In the genomic region with DNA sequence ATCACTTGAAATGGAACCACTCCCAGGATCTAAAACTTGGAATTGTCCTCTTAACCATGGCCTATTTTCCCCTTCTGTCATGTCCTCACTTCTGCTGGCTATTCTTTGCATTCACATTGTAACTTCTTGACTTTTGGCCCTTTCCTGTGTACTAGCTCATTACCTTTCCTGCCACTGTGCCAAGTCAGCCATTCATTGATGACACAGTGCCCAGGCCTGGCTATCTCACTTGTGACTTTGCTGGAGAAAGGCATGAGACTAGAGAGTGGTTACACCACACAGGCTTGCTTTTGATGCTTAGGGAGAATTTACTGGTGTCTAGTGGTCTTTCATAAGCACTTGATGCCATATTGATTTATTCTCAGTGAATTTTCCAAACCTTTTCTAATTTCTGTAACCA, we compare ENCODE assay signal across 19 cellular contexts.
A peak's percentile ranks its signal among the peaks of the same experiment; 100 is the strongest.
DNase-seq lines count a peak whose midpoint lies in the region; ATAC-seq, FAIRE-seq and TF ChIP-seq lines count a peak whose summit lies in the region.
"Had no signal": no experiment of that assay in that cellular context is flagged by ENCODE, and none has a peak within 500 bp of the region (broad histone marks: within the 10 kb centered on the region; RNA-seq: fewer than 3 reads in every experiment).

No MANE protein-coding gene starts in this region.

- H2BK120ac ChIP-seq in mesenchymal stem cell (ENCODE audit: low read depth, low read length): no peak overlapping the region

- H3K9me3 ChIP-seq in mesenchymal stem cell (ENCODE audit: control insufficient read depth, low read length): peaks cover 5% of the 10 kb centered on the region
- no peaks in the 10 kb centered on the region for H3K9me3 ChIP-seq in uterus
- no peaks in the 10 kb centered on the region for H3K9me3 ChIP-seq in upper lobe of right lung
- no peaks in the 10 kb centered on the region for H3K9me3 ChIP-seq in psoas muscle
- H3K9me3 ChIP-seq: BLaER1 treated with 17β-estradiol and CSF1 and Interleukin-3, amounts not matched to agents 10 nM and 100 nM; HAP-1 had no signal

- peak overlapping the region; percentile 96 for H2AK5ac ChIP-seq in mesenchymal stem cell (ENCODE audit: low read length, severe bottlenecking)

- ATAC-seq in WTC11 (no peak), upper lobe of right lung (no peak), psoas muscle (no peak)
- ATAC-seq: CD8-positive, alpha-beta T cell; GM12878 had no signal

- H2BK15ac ChIP-seq in mesenchymal stem cell (ENCODE audit: low read depth, poor library complexity, severe bottlenecking): no peak overlapping the region

- H3K18ac ChIP-seq in mesenchymal stem cell (ENCODE audit: low read depth in 1 of 2, low read length in 2 of 2): no peak overlapping the region

- no peaks in the 10 kb centered on the region for H3K36me3 ChIP-seq in mesenchymal stem cell (ENCODE audit: control insufficient read depth in 1 of 2, insufficient read depth in 2 of 2, low read depth in 1 of 2, low read length in 2 of 2)
- no peaks in the 10 kb centered on the region for H3K36me3 ChIP-seq in uterus
- no peaks in the 10 kb centered on the region for H3K36me3 ChIP-seq in upper lobe of right lung
- no peaks in the 10 kb centered on the region for H3K36me3 ChIP-seq in psoas muscle (ENCODE audit: insufficient read depth in 1 of 2, low read depth in 1 of 2)
- H3K36me3 ChIP-seq: BLaER1 treated with 17β-estradiol and CSF1 and Interleukin-3, amounts not matched to agents 10 nM and 100 nM; HAP-1 had no signal

- H3K9me3 Mint-ChIP-seq in WTC11: no peaks in the 10 kb centered on the region
- H3K9me3 Mint-ChIP-seq: CD8-positive, alpha-beta T cell had no signal

- no peak overlapping the region for H4K8ac ChIP-seq in mesenchymal stem cell (ENCODE audit: low read length)

- no peak overlapping the region for H3K14ac ChIP-seq in mesenchymal stem cell (ENCODE audit: low read length in 2 of 2)

- H3K4me3 Mint-ChIP-seq in WTC11: no peak overlapping the region
- H3K4me3 Mint-ChIP-seq: B cell; CD8-positive, alpha-beta T cell had no signal

- in situ Hi-C loops in Caki2 (cut with HindIII; ENCODE audit: low pct_unique_long_range_greater_than_20kb, low sequenced_read_pairs): no loop called here

- no peaks in the 10 kb centered on the region for H3K4me1 Mint-ChIP-seq in WTC11

- no peak overlapping the region for H3K27ac ChIP-seq in mesenchymal stem cell (ENCODE audit: low read length, poor library complexity, severe bottlenecking)
- H3K27ac ChIP-seq in uterus: peak overlapping the region; percentile 85 to 96
- no peak overlapping the region for H3K27ac ChIP-seq in upper lobe of right lung
- H3K27ac ChIP-seq in psoas muscle: no peak overlapping the region
- H3K27ac ChIP-seq: GM23248 had no signal

- H2BK12ac ChIP-seq in mesenchymal stem cell (ENCODE audit: low read length in 2 of 2): peak overlapping the region in 1 of 2 experiments; percentile 65

- no peak overlapping the region for H3K9ac ChIP-seq in mesenchymal stem cell (ENCODE audit: low read length)
- H3K9ac ChIP-seq: BLaER1 treated with 17β-estradiol and CSF1 and Interleukin-3, amounts not matched to agents 10 nM and 100 nM; GM23248 had no signal

- H3K4me1 ChIP-seq in mesenchymal stem cell (ENCODE audit: control insufficient read depth, insufficient read depth, low read depth, low read length) (peaks cover 10% of the 10 kb centered on the region), uterus (peaks cover 0 to 9% of the 10 kb centered on the region in 2 donors), upper lobe of right lung (peaks cover 16% of the 10 kb centered on the region), psoas muscle (peaks cover 9% of the 10 kb centered on the region)
- H3K4me1 ChIP-seq: HAP-1 had no signal

- H3K4me3 ChIP-seq in mesenchymal stem cell (ENCODE audit: insufficient read depth in 1 of 2, low read depth in 1 of 2, low read length in 2 of 2) (no peak overlapping the region), uterus (no peak overlapping the region), upper lobe of right lung (no peak overlapping the region), psoas muscle (no peak overlapping the region)
- H3K4me3 ChIP-seq: BLaER1 treated with 17β-estradiol and CSF1 and Interleukin-3, amounts not matched to agents 10 nM and 100 nM; GM12878; GM23248; HAP-1 had no signal

- no peaks in the 10 kb centered on the region for H3K79me1 ChIP-seq in mesenchymal stem cell (replicated peaks; ENCODE audit: low read length, poor library complexity, severe bottlenecking)

- DNase-seq in Caki2 (ENCODE audit: low read depth): peak; percentile 16
- peak; percentile 40 for DNase-seq in RCC 7860 (ENCODE audit: low spot score)
- DNase-seq in mesenchymal stem cell: no peak
- no peak for DNase-seq in uterus
- no peak for DNase-seq in WTC11 (ENCODE audit: low spot score)
- no peak for DNase-seq in upper lobe of right lung
- DNase-seq in psoas muscle: no peak
- DNase-seq: 8988T; CD8-positive, alpha-beta T cell; DMS 273 treated with DMSO at 0.1 percent for 48 hours; DMS53; DND-41; EL; GM23248 had no signal

- intact Hi-C loops in uterus (cut with DNase I; ENCODE audit: low total_unique reads): no loop called here
- intact Hi-C loops in upper lobe of right lung (cut with DNase I): no loop called here
- intact Hi-C loops in psoas muscle (cut with DNase I): no loop called here

- POLR2A ChIA-PET in WTC11 (lab: Charles Lee): no interaction called here

- no peak overlapping the region for H3K27ac Mint-ChIP-seq in WTC11
- H3K27ac Mint-ChIP-seq: B cell; CD8-positive, alpha-beta T cell had no signal

- H3K36me3 Mint-ChIP-seq in WTC11: no peaks in the 10 kb centered on the region
- H3K36me3 Mint-ChIP-seq: CD8-positive, alpha-beta T cell had no signal

- CTCF ChIA-PET in WTC11 (lab: Charles Lee): no interaction called here

- no peak overlapping the region for H3K23ac ChIP-seq in mesenchymal stem cell (ENCODE audit: low read length in 2 of 2)

- no peak for TF ChIP-seq CTCF in uterus (IDR thresholded peaks at IDR 0.05)
- no peak for TF ChIP-seq CTCF in WTC11 (IDR thresholded peaks at IDR 0.05)
- TF ChIP-seq CTCF in upper lobe of right lung (IDR thresholded peaks at IDR 0.05): no peak
- TF ChIP-seq CTCF in psoas muscle (IDR thresholded peaks at IDR 0.05): no peak

- TF ChIP-seq POLR2A in uterus (IDR thresholded peaks at IDR 0.05): no peak

- no peak overlapping the region for H3K4ac ChIP-seq in mesenchymal stem cell (ENCODE audit: low read depth in 1 of 2, low read length in 2 of 2)

- peak; percentile 48 for FAIRE-seq in RCC 7860 (lab: Jason Lieb, UNC)
- FAIRE-seq: GM12878, GM19239 had no signal

- H3K27me3 ChIP-seq in mesenchymal stem cell (ENCODE audit: control insufficient read depth in 1 of 2, insufficient read depth in 1 of 2, low read length in 2 of 2) (no peaks in the 10 kb centered on the region), uterus (no peaks in the 10 kb centered on the region), upper lobe of right lung (no peaks in the 10 kb centered on the region), psoas muscle (ENCODE audit: insufficient read depth in 3 of 3, low read length in 2 of 3) (no peaks in the 10 kb centered on the region)
- H3K27me3 ChIP-seq: BLaER1 treated with 17β-estradiol and CSF1 and Interleukin-3, amounts not matched to agents 10 nM and 100 nM had no signal

- H3K4me2 ChIP-seq in mesenchymal stem cell (ENCODE audit: low read length, poor library complexity, severe bottlenecking): no peak overlapping the region

- no peak overlapping the region for H2AFZ ChIP-seq in mesenchymal stem cell (ENCODE audit: low read depth, low read length)
- H2AFZ ChIP-seq: GM23248 had no signal

- H4K91ac ChIP-seq in mesenchymal stem cell (ENCODE audit: low read length): no peak overlapping the region

- no peaks in the 10 kb centered on the region for H3K27me3 Mint-ChIP-seq in WTC11 (ENCODE audit: low read depth)

- H2BK5ac ChIP-seq in mesenchymal stem cell (ENCODE audit: low read depth, low read length, poor library complexity, severe bottlenecking): no peak overlapping the region

TF ChIP-seq in WTC11, 78 proteins besides CTCF, POLR2A, EP300 and RAD21:
- TF ChIP-seq, protein P1, sequence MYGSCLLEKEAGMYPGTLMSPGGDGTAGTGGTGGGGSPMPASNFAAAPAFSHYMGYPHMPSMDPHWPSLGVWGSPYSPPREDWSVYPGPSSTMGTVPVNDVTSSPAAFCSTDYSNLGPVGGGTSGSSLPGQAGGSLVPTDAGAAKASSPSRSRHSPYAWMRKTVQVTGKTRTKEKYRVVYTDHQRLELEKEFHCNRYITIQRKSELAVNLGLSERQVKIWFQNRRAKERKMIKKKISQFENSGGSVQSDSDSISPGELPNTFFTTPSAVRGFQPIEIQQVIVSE (CRISPR knock-in tag; IDR thresholded peaks at IDR 0.05; ENCODE audit: borderline replicate concordance): no peak
- TF ChIP-seq NR1H2 (CRISPR knock-in tag; IDR thresholded peaks at IDR 0.05) (no peak), RORB (CRISPR knock-in tag; IDR thresholded peaks at IDR 0.05) (no peak), SMAD3 (CRISPR knock-in tag; IDR thresholded peaks at IDR 0.05; ENCODE audit: borderline replicate concordance) (no peak), ATF1 (CRISPR knock-in tag; IDR thresholded peaks at IDR 0.05) (no peak)

Comparison
In these comparisons a context has a peak if more than half of its experiments do, and no peak if none do; other contexts are left out.
1. DNase-seq: peak in Caki2 (single experiment) and RCC 7860 (single experiment); none in mesenchymal stem cell (single experiment), uterus (0 of 2), WTC11 (single experiment), upper lobe of right lung (single experiment) and psoas muscle (0 of 2).
2. H3K27ac ChIP-seq: peak in uterus (2 of 2); none in mesenchymal stem cell (single experiment), upper lobe of right lung (single experiment) and psoas muscle (single experiment).